8 cellular contexts compared by ENCODE assay signal in genomic region chr19:36915992-36916830, GRCh38. TPM values are rescaled to one million over a fixed set of nuclear protein-coding genes. Genes with fewer than 3 reads are reported as not detected.
A peak's percentile ranks its signal among the peaks of the same experiment; 100 is the strongest.
DNase-seq lines count a peak whose midpoint lies in the region; ATAC-seq and TF ChIP-seq lines count a peak whose summit lies in the region.

TSS of gene ZNF568 (plus strand) at chr19:36916332. CDS start at chr19:36922771, 6,439 bp downstream.
TSS of gene ZNF829 (minus strand) at chr19:36916291. CDS start at chr19:36915167, 1,124 bp downstream.

- 0 to 1% (median 0%) methylated on average over 57 of the region's 57 CpGs for WGBS in adipose tissue, 3 donors

- peak within 1 kb of the TSS; percentile 51 for H2AFZ ChIP-seq in parathyroid adenoma

- H3K4me1 ChIP-seq in parathyroid adenoma (no peaks in the 10 kb centered on the region), tibial artery (peaks cover 0 to 17% (median 13%) of the 10 kb centered on the region in 4 donors)

- H3K36me3 ChIP-seq in parathyroid adenoma (ENCODE audit: control insufficient read depth, insufficient read depth, low read length) (no peaks in the 10 kb centered on the region), tibial artery (peaks cover 48 to 61% (median 59%) of the 10 kb centered on the region in 3 donors)

- intact Hi-C loops in cardiac septum (cut with DNase I): loop anchor here (5.0 kb wide), 1 partner anchor 64 kb away; the partner anchor contains the start of gene ZNF345
- intact Hi-C loops in tibial artery (cut with DNase I; ENCODE audit: low total_unique reads): loop anchor here (10.0 kb wide), 2 partner anchors 61 to 251 kb away; partner anchors contain the start of genes ZNF345 and ZNF461

- peak; percentile 22 for TF ChIP-seq CTCF in parathyroid adenoma (IDR thresholded peaks at IDR 0.05)
- TF ChIP-seq CTCF in tibial artery (IDR thresholded peaks at IDR 0.05): peak; percentile 60 to 64

- DNase-seq in DMS53 treated with DMSO at 0.1 percent for 48 hours (lab: John Stamatoyannopoulos, UW; ENCODE audit: unreplicated experiment) (peak; percentile 92), LHCN-M2 (ENCODE audit: low read depth) (peak; percentile 91), SKM-1 treated with dmso at 0.1 percent for 144 hours (lab: John Stamatoyannopoulos, UW; ENCODE audit: unreplicated experiment) (peak; percentile 94), cardiac septum (ENCODE audit: low spot score) (peak; percentile 95), tibial artery (peak; percentile 92 to 94)

- H3K4me2 ChIP-seq in parathyroid adenoma (ENCODE audit: low read length): peak within 1 kb of the TSS; percentile 91

- ATAC-seq in GM21619 (IDR thresholded peaks at IDR 0.05; ENCODE audit: unreplicated experiment): peak; percentile 92

- H3K27me3 ChIP-seq in parathyroid adenoma (ENCODE audit: control insufficient read depth, insufficient read depth, low read length) (no peaks in the 10 kb centered on the region), tibial artery (no peaks in the 10 kb centered on the region)

- H3K27ac ChIP-seq in adipose tissue (ENCODE audit: low read depth, low read length) (peak within 1 kb of the TSS; percentile 35), parathyroid adenoma (peak within 1 kb of the TSS; percentile 73), tibial artery (peak within 1 kb of the TSS; percentile 91 to 93)

- no peak within 1 kb of the TSS for H3K9ac ChIP-seq in parathyroid adenoma

- H3K9me3 ChIP-seq in parathyroid adenoma (ENCODE audit: control insufficient read depth, low read length) (no peaks in the 10 kb centered on the region), tibial artery (peaks cover 0 to 15% (median 0%) of the 10 kb centered on the region in 3 donors)

- H3K79me2 ChIP-seq in parathyroid adenoma: no peaks in the 10 kb centered on the region

- H3K4me3 ChIP-seq in parathyroid adenoma (ENCODE audit: low read depth, low read length) (peak within 1 kb of the TSS; percentile 95), tibial artery (peak within 1 kb of the TSS; percentile 70 to 76)

RNA-seq across cellular contexts. Expression of gene ZNF568, which starts in this region (rescaled TPM):
- total RNA-seq in LHCN-M2 (2014; rRNA removed): 10.8 and 11.3 TPM in 2 replicates
- polyA plus RNA-seq in LHCN-M2 (2012): 3.9 TPM
- 1 to 10 TPM; 2.4 to 8.4 (median 2.6) TPM for polyA plus RNA-seq in adipose tissue
- 7.1 TPM for total RNA-seq in cardiac septum

RNA-seq across cellular contexts. Expression of gene ZNF829, which starts in this region (rescaled TPM):
- total RNA-seq in LHCN-M2 (2014; rRNA removed) (5.5 and 6.2 TPM in 2 replicates), cardiac septum (2.8 TPM)
- polyA plus RNA-seq in LHCN-M2 (2012): 1.1 TPM
- polyA plus RNA-seq in adipose tissue: 1 to 10 TPM in 1 of 3 donors, under 1 TPM in 2; 0.67 to 1.6 (median 0.74) TPM

Comparison
In these comparisons a context has a peak if more than half of its experiments do, and no peak if none do; other contexts are left out.
1. Peak in every context shown above with its lines: DNase-seq, ATAC-seq, H3K4me3 ChIP-seq and H3K27ac ChIP-seq.
2. H3K27ac ChIP-seq: peak in every context shown above with its lines; median percentile 92 in tibial artery; 73 in parathyroid adenoma; 35 in adipose tissue.